ENCODE assay signal across 8 cellular contexts in the genomic region with DNA sequence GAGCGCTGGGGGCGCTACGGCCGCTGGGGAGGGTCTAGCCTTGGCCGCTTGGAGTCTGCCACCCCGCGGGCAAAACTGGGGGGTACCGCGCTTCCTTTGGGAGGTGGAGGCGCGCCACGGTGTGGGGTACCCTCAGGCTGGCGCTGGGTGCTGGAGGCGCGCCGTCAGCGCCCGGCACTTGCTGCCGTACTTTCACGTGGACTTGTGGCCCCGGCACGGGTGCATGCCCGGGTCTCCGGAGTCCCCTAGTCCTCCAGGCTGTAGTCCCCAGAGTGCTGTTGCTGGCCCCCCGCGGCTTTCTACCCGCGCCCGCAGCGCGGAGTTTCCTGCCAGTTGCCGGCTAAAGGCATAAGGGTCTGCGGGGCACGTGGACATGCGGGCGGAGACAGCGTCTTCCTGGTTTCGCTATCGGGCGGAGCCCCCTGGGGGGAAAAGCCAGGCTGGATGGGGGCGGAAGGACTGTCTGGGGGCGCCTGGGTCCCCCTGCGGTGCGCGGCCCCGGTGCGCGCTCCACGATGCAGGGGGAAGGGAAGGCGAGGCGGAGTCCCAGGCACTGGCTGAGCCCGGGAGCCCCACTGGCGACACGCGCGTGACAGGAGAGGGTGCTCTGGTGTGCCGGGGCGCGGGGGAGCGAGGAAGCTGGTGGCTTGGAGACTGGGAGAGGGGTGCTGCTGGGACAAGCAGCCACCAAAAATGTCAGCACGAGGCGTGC. TPM values are rescaled to one million over a fixed set of nuclear protein-coding genes. Genes with fewer than 3 reads are reported as not detected.
DNase-seq lines count a peak whose midpoint lies in the region; ATAC-seq and TF ChIP-seq lines count a peak whose summit lies in the region.

No MANE protein-coding gene starts in this region.

- H3K36me3 ChIP-seq in CD4-positive, CD25-positive, alpha-beta regulatory T cell (ENCODE audit: control insufficient read depth, insufficient read depth, low read length): no peaks in the 10 kb centered on the region
- H3K36me3 ChIP-seq in hepatocyte (replicated peaks; ENCODE audit: insufficient read depth, low read depth): no peaks in the 10 kb centered on the region

- H3K9me3 Mint-ChIP-seq in CD4-positive, CD25-positive, alpha-beta regulatory T cell: peaks cover 0 to 1% (median 0%) of the 10 kb centered on the region in 7 donors

- peak; percentile 22 to 45 (median 34) for DNase-seq in CD4-positive, CD25-positive, alpha-beta regulatory T cell
- DNase-seq in GM19238 (ENCODE audit: insufficient read length, low spot score): peak; percentile 58
- peak in 29 of 56 donors; percentile 4 to 75 (median 43) for DNase-seq in amygdala (lab: John Stamatoyannopoulos, UW)
- peak; percentile 58 for DNase-seq in hepatocyte (ENCODE audit: low spot score)
- peak; percentile 66 for DNase-seq in sciatic nerve (ENCODE audit: low spot score)
- no peak for DNase-seq in NCI-H187 (lab: John Stamatoyannopoulos, UW)

- peak; percentile 10 to 34 for ATAC-seq in CD4-positive, CD25-positive, alpha-beta regulatory T cell (ENCODE audit: low read depth in 2 of 2)
- ATAC-seq in HG03378 (IDR thresholded peaks at IDR 0.05; ENCODE audit: unreplicated experiment) (peak; percentile 28), SK-N-SH treated with all-trans-retinoic acid at 6 μM for 48 hours (peak; percentile 66), sciatic nerve (peak; percentile 59)

- H3K9me2 ChIP-seq in hepatocyte (replicated peaks; ENCODE audit: insufficient read depth): no peaks in the 10 kb centered on the region

- peak overlapping the region; percentile 99 for H3K4me2 ChIP-seq in hepatocyte

- H3K27ac Mint-ChIP-seq in CD4-positive, CD25-positive, alpha-beta regulatory T cell: no peak overlapping the region

- peaks cover 0 to 4% (median 2%) of the 10 kb centered on the region in 4 donors for H3K4me1 Mint-ChIP-seq in CD4-positive, CD25-positive, alpha-beta regulatory T cell

- H3K4me3 Mint-ChIP-seq in CD4-positive, CD25-positive, alpha-beta regulatory T cell: peak overlapping the region; percentile 77 to 95 (median 88)

- peak overlapping the region; percentile 13 for H3K4me3 ChIP-seq in CD4-positive, CD25-positive, alpha-beta regulatory T cell (ENCODE audit: low read depth, low read length)
- peak overlapping the region; percentile 79 for H3K4me3 ChIP-seq in hepatocyte

- no peak overlapping the region for H3K27ac ChIP-seq in CD4-positive, CD25-positive, alpha-beta regulatory T cell (ENCODE audit: insufficient read depth, low read length, poor library complexity, severe bottlenecking)
- H3K27ac ChIP-seq in hepatocyte: peak overlapping the region; percentile 38

- intact Hi-C loops in sciatic nerve (cut with DNase I): loop anchor here (10.0 kb wide), 1 partner anchor 74 kb away; no protein-coding TSS in a partner anchor

- peaks cover 4% of the 10 kb centered on the region for H3K27me3 Mint-ChIP-seq in CD4-positive, CD25-positive, alpha-beta regulatory T cell

- H3K9me3 ChIP-seq in CD4-positive, CD25-positive, alpha-beta regulatory T cell (ENCODE audit: control insufficient read depth in 2 of 2, low read length in 2 of 2): no peaks in the 10 kb centered on the region
- no peaks in the 10 kb centered on the region for H3K9me3 ChIP-seq in hepatocyte (ENCODE audit: low read depth)

- no peaks in the 10 kb centered on the region for H4K20me1 ChIP-seq in hepatocyte (ENCODE audit: insufficient read depth, poor library complexity, severe bottlenecking)

- peaks cover 8% of the 10 kb centered on the region for H3K79me2 ChIP-seq in hepatocyte

- peak overlapping the region; percentile 80 for H2AFZ ChIP-seq in hepatocyte

- no peaks in the 10 kb centered on the region for H3K27me3 ChIP-seq in CD4-positive, CD25-positive, alpha-beta regulatory T cell (ENCODE audit: control insufficient read depth, insufficient read depth, low read length)
- no peaks in the 10 kb centered on the region for H3K27me3 ChIP-seq in hepatocyte

- 2% methylated on average over 54 of the region's 62 CpGs for WGBS in hepatocyte (ENCODE audit: low lambda C conversion rate, missing lambda C conversion rate)

- no peaks in the 10 kb centered on the region for H3K36me3 Mint-ChIP-seq in CD4-positive, CD25-positive, alpha-beta regulatory T cell

- TF ChIP-seq CTCF in hepatocyte (IDR thresholded peaks at IDR 0.05; ENCODE audit: poor library complexity): no peak

- peaks cover 19% of the 10 kb centered on the region for H3K4me1 ChIP-seq in CD4-positive, CD25-positive, alpha-beta regulatory T cell (ENCODE audit: control insufficient read depth, insufficient read depth, low read length, poor library complexity, severe bottlenecking)
- peaks cover 5% of the 10 kb centered on the region for H3K4me1 ChIP-seq in hepatocyte (ENCODE audit: insufficient read depth)

TF ChIP-seq in SK-N-SH treated with all-trans-retinoic acid at 6 μM for 48 hours, 23 proteins besides CTCF, POLR2A, EP300 and RAD21:
- TF ChIP-seq ESRRG (CRISPR knock-in tag; IDR thresholded peaks at IDR 0.05) (no peak), ZNF70 (CRISPR knock-in tag; IDR thresholded peaks at IDR 0.05) (no peak), ZNF8 (CRISPR knock-in tag; IDR thresholded peaks at IDR 0.05) (no peak), ZC3H10 (CRISPR knock-in tag; IDR thresholded peaks at IDR 0.05) (no peak), GLIS3 (CRISPR knock-in tag; IDR thresholded peaks at IDR 0.05) (no peak), PATZ1 (CRISPR knock-in tag; IDR thresholded peaks at IDR 0.05; ENCODE audit: borderline replicate concordance) (no peak), ZFP30 (CRISPR knock-in tag; IDR thresholded peaks at IDR 0.05) (no peak), ARNTL (CRISPR knock-in tag; IDR thresholded peaks at IDR 0.05; ENCODE audit: borderline replicate concordance, low read depth) (no peak), ZFP3 (CRISPR knock-in tag; IDR thresholded peaks at IDR 0.05) (no peak), TCF4 (CRISPR knock-in tag; IDR thresholded peaks at IDR 0.05; ENCODE audit: borderline replicate concordance) (no peak), SNAI2 (CRISPR knock-in tag; IDR thresholded peaks at IDR 0.05) (no peak), OSR1 (CRISPR knock-in tag; IDR thresholded peaks at IDR 0.05) (no peak), PPARA (CRISPR knock-in tag; IDR thresholded peaks at IDR 0.05; ENCODE audit: borderline replicate concordance) (no peak), ZNF565 (CRISPR knock-in tag; conservative IDR thresholded peaks at IDR 0.05; ENCODE audit: low read depth) (no peak), RARB (CRISPR knock-in tag; IDR thresholded peaks at IDR 0.05) (no peak), CSDC2 (CRISPR knock-in tag; IDR thresholded peaks at IDR 0.05) (no peak), CREB5 (CRISPR knock-in tag; IDR thresholded peaks at IDR 0.05; ENCODE audit: low read depth) (no peak), TOX (CRISPR knock-in tag; IDR thresholded peaks at IDR 0.05; ENCODE audit: borderline replicate concordance) (no peak), ISL1 (CRISPR knock-in tag; IDR thresholded peaks at IDR 0.05) (no peak)
- TF ChIP-seq, protein P1, sequence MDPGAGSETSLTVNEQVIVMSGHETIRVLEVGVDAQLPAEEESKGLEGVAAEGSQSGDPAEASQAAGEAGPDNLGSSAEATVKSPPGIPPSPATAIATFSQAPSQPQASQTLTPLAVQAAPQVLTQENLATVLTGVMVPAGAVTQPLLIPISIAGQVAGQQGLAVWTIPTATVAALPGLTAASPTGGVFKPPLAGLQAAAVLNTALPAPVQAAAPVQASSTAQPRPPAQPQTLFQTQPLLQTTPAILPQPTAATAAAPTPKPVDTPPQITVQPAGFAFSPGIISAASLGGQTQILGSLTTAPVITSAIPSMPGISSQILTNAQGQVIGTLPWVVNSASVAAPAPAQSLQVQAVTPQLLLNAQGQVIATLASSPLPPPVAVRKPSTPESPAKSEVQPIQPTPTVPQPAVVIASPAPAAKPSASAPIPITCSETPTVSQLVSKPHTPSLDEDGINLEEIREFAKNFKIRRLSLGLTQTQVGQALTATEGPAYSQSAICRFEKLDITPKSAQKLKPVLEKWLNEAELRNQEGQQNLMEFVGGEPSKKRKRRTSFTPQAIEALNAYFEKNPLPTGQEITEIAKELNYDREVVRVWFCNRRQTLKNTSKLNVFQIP (CRISPR knock-in tag; IDR thresholded peaks at IDR 0.05; ENCODE audit: borderline replicate concordance, low read depth): no peak

RNA-seq across cellular contexts. Expression of gene PPARGC1B, which starts 0.7 kb away (rescaled TPM):
- 5.4 TPM for total RNA-seq in CD4-positive, CD25-positive, alpha-beta regulatory T cell
- polyA plus RNA-seq in CD4-positive, CD25-positive, alpha-beta regulatory T cell: under 1 TPM; 0.25 to 0.86 (median 0.56) TPM
- total RNA-seq in hepatocyte (2.4 and 3.8 TPM in 2 replicates), sciatic nerve (3.2 TPM)
- 2.5 and 4.9 TPM in 2 replicates for polyA plus RNA-seq in hepatocyte

Comparison
In these comparisons a context has a peak if more than half of its experiments do, and no peak if none do; other contexts are left out.
1. DNase-seq: peak in CD4-positive, CD25-positive, alpha-beta regulatory T cell (3 of 3), GM19238 (single experiment), amygdala (29 of 56), hepatocyte (single experiment) and sciatic nerve (single experiment); none in NCI-H187 (0 of 2).
2. Peak in every context shown above with its lines, with median percentiles within 50 percentile points of each other: ATAC-seq.